23 cellular contexts compared by ENCODE assay signal in the genomic region with DNA sequence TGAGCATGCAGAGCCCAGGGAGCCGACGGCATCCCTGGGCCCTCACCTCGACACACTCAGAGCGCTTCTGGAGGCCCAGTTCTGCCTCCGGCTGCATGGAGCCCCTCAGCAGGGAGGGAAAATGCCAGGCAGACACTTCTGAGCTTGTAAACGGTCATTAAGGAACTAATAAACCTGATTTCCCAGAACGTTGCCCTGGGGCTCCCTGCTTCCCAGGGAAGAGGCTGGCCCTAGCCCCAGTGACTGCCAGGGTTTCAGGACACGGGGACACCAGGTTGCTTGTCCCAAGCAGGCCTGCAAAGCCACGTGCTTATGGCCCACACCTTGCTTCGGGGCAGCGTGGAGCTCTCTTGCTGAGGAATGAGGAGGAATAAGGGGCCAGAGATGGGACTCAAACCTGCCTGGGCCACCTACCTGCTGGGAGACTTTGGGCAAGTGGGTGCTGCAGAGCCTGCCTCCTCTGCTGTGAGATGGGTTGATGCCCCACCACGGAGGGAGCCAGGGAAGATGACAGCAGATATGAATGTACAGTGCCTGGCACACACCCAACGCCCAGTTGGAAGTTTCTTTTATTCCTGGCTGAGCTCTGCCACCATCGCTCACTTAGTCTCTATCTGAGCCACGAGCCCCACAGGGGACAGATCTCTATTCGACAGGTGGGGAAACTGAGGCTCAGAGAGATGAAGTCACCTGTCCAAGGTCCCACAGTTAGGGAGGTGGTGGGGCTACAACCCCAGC. TPM values are rescaled to one million over a fixed set of nuclear protein-coding genes. Genes with fewer than 3 reads are reported as not detected.
A peak's percentile ranks its signal among the peaks of the same experiment; 100 is the strongest.
DNase-seq lines count a peak whose midpoint lies in the region; ATAC-seq and TF ChIP-seq lines count a peak whose summit lies in the region.
"Had no signal": no experiment of that assay in that cellular context is flagged by ENCODE, and none has a peak within 500 bp of the region (broad histone marks: within the 10 kb centered on the region; RNA-seq: fewer than 3 reads in every experiment).

No MANE protein-coding gene starts in this region.

- peaks cover 12% of the 10 kb centered on the region for H3K36me3 Mint-ChIP-seq in T-helper 1 cell treated with Interleukin-12 subunit alpha and Interleukin-12 subunit beta and Interleukin-4 antibody, amounts not matched to agents 30 μg/mL and 1 μg/mL, for 36 hours (ENCODE audit: low read depth)
- H3K36me3 Mint-ChIP-seq in effector memory CD8-positive, alpha-beta T cell (ENCODE audit: insufficient read depth), result peaks cover 26% of the 10 kb centered on the region
- H3K36me3 Mint-ChIP-seq in stimulated activated effector memory CD8-positive, alpha-beta T cell treated with anti-CD3 and anti-CD28 coated beads, Interleukin-12 subunit alpha, Interleukin-12 subunit beta, amount 100 ng/mL, for 72 hours, result peaks cover 42% of the 10 kb centered on the region

- no peaks in the 10 kb centered on the region for H3K36me3 ChIP-seq in adrenal gland (replicated peaks in 1 of 2)
- H3K36me3 ChIP-seq: pancreas had no signal

- WGBS in adrenal gland, 4 donors, result 72 to 84% (median 80%) methylated on average over 10 to 16 of the region's 16 CpGs

- peak overlapping the region in 2 of 5 donors; percentile 48 to 95 for H3K27ac ChIP-seq in adrenal gland
- H3K27ac ChIP-seq: pancreas had no signal

- H3K4me3 ChIP-seq in LNCaP clone FGC (ENCODE audit: low read depth, low read length) (no peak overlapping the region), adrenal gland (no peak overlapping the region)
- H3K4me3 ChIP-seq: heart left ventricle, lung, pancreas had no signal

- no peak for DNase-seq in T-helper 1 cell
- peak; percentile 73 for DNase-seq in LNCaP clone FGC (ENCODE audit: low read depth)
- no peak for DNase-seq in effector memory CD8-positive, alpha-beta T cell
- DNase-seq in stimulated activated effector memory CD8-positive, alpha-beta T cell treated with anti-CD3 and anti-CD28 coated beads, Interleukin-12 subunit alpha, Interleukin-12 subunit beta, amount 100 ng/mL, for 72 hours (ENCODE audit: low spot score in 2 of 2), result no peak
- no peak for DNase-seq in adrenal gland
- DNase-seq in NCI-H146 (lab: John Stamatoyannopoulos, UW), result no peak
- no peak for DNase-seq in activated CD4-positive, CD25-positive, alpha-beta regulatory T cell (lab: John Stamatoyannopoulos, UW)
- DNase-seq: activated CD4-positive, alpha-beta T cell treated with anti-CD3 and anti-CD28 coated beads, Interleukin-2, amount 50 U/mL, for 4 hours; activated naive CD4-positive, alpha-beta T cell treated with anti-CD3 and anti-CD28 coated beads, Interleukin-2, amount 10 ng/mL, durations not matched to agents 7 days and 5 days; activated T-cell treated with anti-CD3 and anti-CD28 coated beads, Interleukin-2, amount 50 U/mL, for 1 hour; DMS 273 treated with DMSO at 0.1 percent for 48 hours; H9; heart left ventricle; NCI-H1417 treated with DMSO at 0.1 percent for 48 hours; NCI-H2171 treated with DMSO at 0.1 percent for 48 hours; stimulated activated naive CD8-positive, alpha-beta T cell treated with anti-CD3 and anti-CD28 coated beads, Interleukin-15, Interleukin-2, amounts not matched to agents 100 U/mL and 50 U/mL, for 24 hours had no signal

- H3K4me3 Mint-ChIP-seq in T-helper 1 cell treated with Interleukin-12 subunit alpha and Interleukin-12 subunit beta and Interleukin-4 antibody, amounts not matched to agents 30 μg/mL and 1 μg/mL, for 36 hours, result no peak overlapping the region
- peak overlapping the region; percentile 6 to 85 for H3K4me3 Mint-ChIP-seq in effector memory CD8-positive, alpha-beta T cell
- H3K4me3 Mint-ChIP-seq in stimulated activated effector memory CD8-positive, alpha-beta T cell treated with anti-CD3 and anti-CD28 coated beads, Interleukin-12 subunit alpha, Interleukin-12 subunit beta, amount 100 ng/mL, for 72 hours, result peak overlapping the region; percentile 91
- H3K4me3 Mint-ChIP-seq: activated naive CD4-positive, alpha-beta T cell treated with anti-CD3 and anti-CD28 coated beads, Interleukin-2, amount 10 ng/mL, durations not matched to agents 7 days and 5 days; H9 had no signal

- no peaks in the 10 kb centered on the region for H3K9me3 Mint-ChIP-seq in T-helper 1 cell treated with Interleukin-12 subunit alpha and Interleukin-12 subunit beta and Interleukin-4 antibody, amounts not matched to agents 30 μg/mL and 1 μg/mL, for 36 hours
- no peaks in the 10 kb centered on the region for H3K9me3 Mint-ChIP-seq in effector memory CD8-positive, alpha-beta T cell
- H3K9me3 Mint-ChIP-seq in stimulated activated effector memory CD8-positive, alpha-beta T cell treated with anti-CD3 and anti-CD28 coated beads, Interleukin-12 subunit alpha, Interleukin-12 subunit beta, amount 100 ng/mL, for 72 hours, result no peaks in the 10 kb centered on the region
- H3K9me3 Mint-ChIP-seq: activated naive CD4-positive, alpha-beta T cell treated with anti-CD3 and anti-CD28 coated beads, Interleukin-2, amount 10 ng/mL, durations not matched to agents 7 days and 5 days; H9 had no signal

- peaks cover 57% of the 10 kb centered on the region for H3K4me1 Mint-ChIP-seq in T-helper 1 cell treated with Interleukin-12 subunit alpha and Interleukin-12 subunit beta and Interleukin-4 antibody, amounts not matched to agents 30 μg/mL and 1 μg/mL, for 36 hours (ENCODE audit: low read depth)
- peaks cover 76 to 84% of the 10 kb centered on the region in 2 donors for H3K4me1 Mint-ChIP-seq in effector memory CD8-positive, alpha-beta T cell (ENCODE audit: low read depth in 2 of 2)
- H3K4me1 Mint-ChIP-seq in stimulated activated effector memory CD8-positive, alpha-beta T cell treated with anti-CD3 and anti-CD28 coated beads, Interleukin-12 subunit alpha, Interleukin-12 subunit beta, amount 100 ng/mL, for 72 hours, result peaks cover 92% of the 10 kb centered on the region

- H3K27ac Mint-ChIP-seq in T-helper 1 cell treated with Interleukin-12 subunit alpha and Interleukin-12 subunit beta and Interleukin-4 antibody, amounts not matched to agents 30 μg/mL and 1 μg/mL, for 36 hours, result peak overlapping the region; percentile 20
- H3K27ac Mint-ChIP-seq in effector memory CD8-positive, alpha-beta T cell, result peak overlapping the region; percentile 98 to 99
- peak overlapping the region; percentile 85 for H3K27ac Mint-ChIP-seq in stimulated activated effector memory CD8-positive, alpha-beta T cell treated with anti-CD3 and anti-CD28 coated beads, Interleukin-12 subunit alpha, Interleukin-12 subunit beta, amount 100 ng/mL, for 72 hours
- H3K27ac Mint-ChIP-seq: H9 had no signal

- peaks cover 8 to 52% of the 10 kb centered on the region in 2 donors for H3K4me1 ChIP-seq in adrenal gland (replicated peaks in 1 of 2)

- TF ChIP-seq CTCF in LNCaP clone FGC (IDR thresholded peaks at IDR 0.05; ENCODE audit: control insufficient read depth, extremely low read depth, insufficient read depth), result no peak
- no peak for TF ChIP-seq CTCF in adrenal gland (IDR thresholded peaks at IDR 0.05)

- TF ChIP-seq POLR2A in adrenal gland (IDR thresholded peaks at IDR 0.05), result no peak

- ATAC-seq in effector memory CD8-positive, alpha-beta T cell (replicated peaks), result no peak
- ATAC-seq in stimulated activated effector memory CD8-positive, alpha-beta T cell treated with anti-CD3 and anti-CD28 coated beads, Interleukin-12 subunit alpha, Interleukin-12 subunit beta, amount 100 ng/mL, for 72 hours, result no peak
- ATAC-seq: heart left ventricle; pancreas; sciatic nerve; stimulated activated naive CD8-positive, alpha-beta T cell treated with anti-CD3 and anti-CD28 coated beads, Interleukin-15, Interleukin-2, amounts not matched to agents 100 U/mL and 50 U/mL, for 24 hours had no signal

- intact Hi-C loops in adrenal gland (cut with DNase I), result no loop called here

- H3K27me3 Mint-ChIP-seq in T-helper 1 cell treated with Interleukin-12 subunit alpha and Interleukin-12 subunit beta and Interleukin-4 antibody, amounts not matched to agents 30 μg/mL and 1 μg/mL, for 36 hours (ENCODE audit: low read depth), result no peaks in the 10 kb centered on the region
- no peaks in the 10 kb centered on the region for H3K27me3 Mint-ChIP-seq in effector memory CD8-positive, alpha-beta T cell
- H3K27me3 Mint-ChIP-seq: activated naive CD4-positive, alpha-beta T cell treated with anti-CD3 and anti-CD28 coated beads, Interleukin-2, amount 10 ng/mL, durations not matched to agents 7 days and 5 days had no signal

- no peaks in the 10 kb centered on the region for H3K9me3 ChIP-seq in adrenal gland (replicated peaks in 1 of 3)
- H3K9me3 ChIP-seq: heart left ventricle, pancreas had no signal

- H3K27me3 ChIP-seq in adrenal gland, result no peaks in the 10 kb centered on the region
- H3K27me3 ChIP-seq: heart left ventricle, pancreas had no signal

RNA-seq across cellular contexts. Expression of a gene that starts 5.4 kb away (rescaled TPM):
- total RNA-seq in adrenal gland, result 100 to 1,000 TPM in 1 of 8 donors, 10 to 100 TPM in 7; 12.3 to 156 (median 43.8) TPM
- polyA plus RNA-seq in adrenal gland, result 10 to 100 TPM in 2 of 3 donors, 1 to 10 TPM in 1; 4.9 to 39.3 (median 19.1) TPM

RNA-seq across cellular contexts. Expression of a gene that starts 28.4 kb away (rescaled TPM):
- total RNA-seq in adrenal gland, result not detected
- polyA plus RNA-seq in adrenal gland, result under 1 TPM in 2 of 3 donors, not detected in 1; 0.30 to 0.40 TPM
- total RNA-seq: A172, heart left ventricle, RPMI7951, sciatic nerve, ureter had no signal

RNA-seq across cellular contexts. Expression of a gene that starts 41.7 kb away (rescaled TPM):
- total RNA-seq in adrenal gland, result 10 to 100 TPM in 7 of 8 donors, 1 to 10 TPM in 1; 9.5 to 18.1 (median 14.3) TPM
- polyA plus RNA-seq in adrenal gland, result 10 to 100 TPM in 2 of 3 donors, 1 to 10 TPM in 1; 7.8 to 38.3 (median 32.1) TPM

RNA-seq across cellular contexts. Expression of a gene that starts 42.9 kb away (rescaled TPM):
- 10 to 100 TPM; 11.4 to 21.8 (median 17.9) TPM for total RNA-seq in adrenal gland
- 10 to 100 TPM in 2 of 3 donors, 1 to 10 TPM in 1; 9.8 to 21.3 (median 12.4) TPM for polyA plus RNA-seq in adrenal gland

RNA-seq across cellular contexts. Expression of a gene that starts 44.0 kb away (rescaled TPM):
- total RNA-seq in adrenal gland, result 1 to 10 TPM in 6 of 8 donors, not detected in 2; 1.5 to 5.7 (median 2.8) TPM
- polyA plus RNA-seq in adrenal gland, result 10 to 100 TPM in 2 of 3 donors, 1 to 10 TPM in 1; 4.5 to 37.2 (median 14.3) TPM
- total RNA-seq: A172 had no signal

Comparison
In these comparisons a context has a peak if more than half of its experiments do, and no peak if none do; other contexts are left out.
1. H3K27ac Mint-ChIP-seq: peak in every context shown above with its lines; median percentile 98 in effector memory CD8-positive, alpha-beta T cell; 85 in stimulated activated effector memory CD8-positive, alpha-beta T cell treated with anti-CD3 and anti-CD28 coated beads, Interleukin-12 subunit alpha, Interleukin-12 subunit beta, amount 100 ng/mL, for 72 hours; 20 in T-helper 1 cell treated with Interleukin-12 subunit alpha and Interleukin-12 subunit beta and Interleukin-4 antibody, amounts not matched to agents 30 μg/mL and 1 μg/mL, for 36 hours.